14 cellular contexts compared by ENCODE assay signal in genomic region chr5:173743641-173744343, GRCh38.
DNase-seq lines count a peak whose midpoint lies in the region; ATAC-seq and TF ChIP-seq lines count a peak whose summit lies in the region.
"Had no signal": no experiment of that assay in that cellular context is flagged by ENCODE, and none has a peak within 500 bp of the region (broad histone marks: within the 10 kb centered on the region; RNA-seq: fewer than 3 reads in every experiment).

No MANE protein-coding gene starts in this region.

- H3K27me3 Mint-ChIP-seq in MCF 10A (ENCODE audit: insufficient read depth, unreplicated experiment) = no peaks in the 10 kb centered on the region

- no peak overlapping the region for H3K27ac Mint-ChIP-seq in MCF 10A (ENCODE audit: low read depth, unreplicated experiment)

- no peak overlapping the region for H3K27ac ChIP-seq in mesendoderm (ENCODE audit: low read depth, low read length)
- H3K27ac ChIP-seq: colonic mucosa had no signal

- peak overlapping the region; percentile 76 for H3K18ac ChIP-seq in mesendoderm (ENCODE audit: low read length)

- peak overlapping the region; percentile 76 for H3K56ac ChIP-seq in mesendoderm (ENCODE audit: low read length)

- DNase-seq in mesendoderm (no peak), ACHN (no peak), MCF 10A (ENCODE audit: unreplicated experiment) (no peak), NCI-H1417 (lab: John Stamatoyannopoulos, UW) (no peak)
- DNase-seq: activated CD4-positive, CD25-positive, alpha-beta regulatory T cell; activated naive CD4-positive, alpha-beta T cell treated with anti-CD3 and anti-CD28 coated beads, Interleukin-2, amount 50 U/mL, for 16 hours; Calu3; colonic mucosa; mesenchymal stem cell; NCI-H187 had no signal

- H3K27me3 ChIP-seq in mesendoderm (ENCODE audit: insufficient read depth, low read length, poor library complexity) = no peaks in the 10 kb centered on the region
- H3K27me3 ChIP-seq: colonic mucosa had no signal

- peak overlapping the region; percentile 12 for H3K9ac ChIP-seq in mesendoderm (ENCODE audit: low read length)

- H3K79me1 ChIP-seq in mesendoderm (ENCODE audit: low read length) = peaks cover 3% of the 10 kb centered on the region

- no peaks in the 10 kb centered on the region for H3K79me2 ChIP-seq in mesendoderm (ENCODE audit: control insufficient read depth, insufficient read depth, low read length)

- WGBS in mesendoderm (ENCODE audit: extremely low coverage, insufficient coverage, low lambda C conversion rate) = no CpG with 5 or more reads among the region's 9 CpGs

- CTCF ChIA-PET in MCF 10A (lab: Yijun Ruan, JAX) = interaction anchor here (0.6 kb wide), 1 partner anchor 901 kb away, joined by 3 read pairs; no protein-coding TSS in a partner anchor

- BruUV-seq in MCF 10A (replicated peaks; lab: Mats Ljungman, UMichigan) = no TSS peak

- ATAC-seq in GM18502 (IDR thresholded peaks at IDR 0.05; ENCODE audit: poor library complexity, unreplicated experiment) (peak; percentile 45), GM21737 (IDR thresholded peaks at IDR 0.05; ENCODE audit: unreplicated experiment) (peak; percentile 31), HG03520 (IDR thresholded peaks at IDR 0.05; ENCODE audit: unreplicated experiment) (peak; percentile 39), HG03457 (IDR thresholded peaks at IDR 0.05; ENCODE audit: unreplicated experiment) (no peak)

- no peak overlapping the region for H4K8ac ChIP-seq in mesendoderm (ENCODE audit: low read depth, low read length)

- H3K23ac ChIP-seq in mesendoderm (ENCODE audit: low read length) = no peak overlapping the region

- no peak overlapping the region for H3K4me3 Mint-ChIP-seq in MCF 10A (ENCODE audit: unreplicated experiment)

- peaks cover 26% of the 10 kb centered on the region for H3K4me1 Mint-ChIP-seq in MCF 10A (ENCODE audit: insufficient read depth, unreplicated experiment)

- TF ChIP-seq CTCF in MCF 10A (IDR thresholded peaks at IDR 0.05; ENCODE audit: unreplicated experiment) = no peak

- in situ Hi-C loops in ACHN (cut with HindIII; ENCODE audit: low pct_ligation_motif_present, low pct_unique_long_range_greater_than_20kb, low sequenced_read_pairs) = no loop called here

- H3K4me2 ChIP-seq in mesendoderm (ENCODE audit: low read length) = peak overlapping the region; percentile 10

- peak overlapping the region; percentile 88 for H2AK5ac ChIP-seq in mesendoderm (ENCODE audit: low read length)

- H3K9me3 Mint-ChIP-seq in MCF 10A (ENCODE audit: unreplicated experiment) = no peaks in the 10 kb centered on the region

- H4K5ac ChIP-seq in mesendoderm (ENCODE audit: low read length) = peak overlapping the region; percentile 21

- no peak overlapping the region for H2BK120ac ChIP-seq in mesendoderm (ENCODE audit: low read depth, low read length)

- no peak overlapping the region for H3K4me3 ChIP-seq in mesendoderm (ENCODE audit: low read length)
- H3K4me3 ChIP-seq: colonic mucosa had no signal

- H3K36me3 Mint-ChIP-seq in MCF 10A (ENCODE audit: insufficient read depth, unreplicated experiment) = no peaks in the 10 kb centered on the region

- POLR2A ChIA-PET in MCF 10A (lab: Yijun Ruan, JAX) = no interaction called here

- peak overlapping the region; percentile 19 for H2BK15ac ChIP-seq in mesendoderm (replicated peaks; ENCODE audit: low read depth)

- H2BK5ac ChIP-seq in mesendoderm (ENCODE audit: low read length) = peak overlapping the region; percentile 61

- H3K4ac ChIP-seq in mesendoderm (ENCODE audit: low read depth, low read length) = peak overlapping the region; percentile 72

- intact Hi-C loops in MCF 10A (cut with micrococcal nuclease) = no loop called here

- peaks cover 12% of the 10 kb centered on the region for H3K4me1 ChIP-seq in mesendoderm (ENCODE audit: control insufficient read depth, low read depth, low read length)
- H3K4me1 ChIP-seq: colonic mucosa had no signal

- no peaks in the 10 kb centered on the region for H3K36me3 ChIP-seq in mesendoderm (ENCODE audit: control insufficient read depth, insufficient read depth, low read length)
- H3K36me3 ChIP-seq: colonic mucosa had no signal
